In genomic region chr7:55565693-55566092, GRCh38 we compare ENCODE assay signal across 15 cellular contexts. TPM values are rescaled to one million over a fixed set of nuclear protein-coding genes. Genes with fewer than 3 reads are reported as not detected.
DNase-seq lines count a peak whose midpoint lies in the region; ATAC-seq and TF ChIP-seq lines count a peak whose summit lies in the region.
"Had no signal": no experiment of that assay in that cellular context is flagged by ENCODE, and none has a peak within 500 bp of the region (broad histone marks: within the 10 kb centered on the region; RNA-seq: fewer than 3 reads in every experiment).

No MANE protein-coding gene starts in this region.

- peak; percentile 82 for ATAC-seq in HCT116
- ATAC-seq in GM19455 (IDR thresholded peaks at IDR 0.05; ENCODE audit: unreplicated experiment), result no peak
- ATAC-seq in left lung, result no peak

- H4K20me1 ChIP-seq in HCT116 (ENCODE audit: insufficient read depth), result no peaks in the 10 kb centered on the region; the same call in 1 of the 2 replicates

- H3K79me2 ChIP-seq in HCT116 (ENCODE audit: insufficient read depth, low read length), result peaks cover 74% of the 10 kb centered on the region

- peaks cover 74% of the 10 kb centered on the region for H3K4me1 Mint-ChIP-seq in activated CD4-positive, alpha-beta T cell treated with anti-CD3 and anti-CD28 coated beads, Interleukin-2, amount 10 ng/mL, durations not matched to agents 24 days and 14 days
- H3K4me1 Mint-ChIP-seq in activated T-helper 1 cell treated with anti-CD3 and anti-CD28 coated beads, Interleukin-12 subunit alpha, Interleukin-12 subunit beta, Interleukin-2, Interleukin-4 antibody, amounts not matched to agents 30 ng/mL and 10 ng/mL and 1 ng/mL, durations not matched to agents 14 hours and 24 hours and 36 hours (ENCODE audit: low read depth), result peaks cover 94% of the 10 kb centered on the region
- H3K4me1 Mint-ChIP-seq in neural crest cell, result peaks cover 37% of the 10 kb centered on the region
- H3K4me1 Mint-ChIP-seq in endodermal cell, result peaks cover 34% of the 10 kb centered on the region

- WGBS in endodermal cell (ENCODE audit: insufficient coverage in 1 of 2, insufficient read length in 1 of 2), 2 experiments, result 80 to 94% methylated on average over 1 to 3 of the region's 3 CpGs

- H3K4me2 ChIP-seq in HCT116 (ENCODE audit: low read length), result peak overlapping the region; percentile 47

- H3K27ac Mint-ChIP-seq in activated CD4-positive, alpha-beta T cell treated with anti-CD3 and anti-CD28 coated beads, Interleukin-2, amount 10 ng/mL, durations not matched to agents 24 days and 14 days, result peak overlapping the region; percentile 74
- H3K27ac Mint-ChIP-seq in activated T-helper 1 cell treated with anti-CD3 and anti-CD28 coated beads, Interleukin-12 subunit alpha, Interleukin-12 subunit beta, Interleukin-2, Interleukin-4 antibody, amounts not matched to agents 30 ng/mL and 10 ng/mL and 1 ng/mL, durations not matched to agents 14 hours and 24 hours and 36 hours, result peak overlapping the region; percentile 90
- peak overlapping the region; percentile 88 for H3K27ac Mint-ChIP-seq in neural crest cell (ENCODE audit: unreplicated experiment)
- H3K27ac Mint-ChIP-seq in endodermal cell, result no peak overlapping the region

- no peaks in the 10 kb centered on the region for H3K9me2 ChIP-seq in HCT116 (ENCODE audit: insufficient read depth)

- TF ChIP-seq CTCF in HCT116 (IDR thresholded peaks at IDR 0.05 in 2 of 3, conservative IDR thresholded peaks at IDR 0.05 in 1 of 3; ENCODE audit: borderline replicate concordance in 1 of 3, insufficient read depth in 1 of 3, low read depth in 2 of 3, low read length in 2 of 3), result no peak
- TF ChIP-seq CTCF in neural crest cell (conservative IDR thresholded peaks at IDR 0.05), result no peak
- no peak for TF ChIP-seq CTCF in endodermal cell (conservative IDR thresholded peaks at IDR 0.05)
- no peak for TF ChIP-seq CTCF in left lung (IDR thresholded peaks at IDR 0.05)

- DNase-seq in activated CD4-positive, alpha-beta T cell treated with anti-CD3 and anti-CD28 coated beads, Interleukin-2, amount 10 ng/mL, durations not matched to agents 24 days and 14 days, result no peak
- DNase-seq in activated CD4-positive, alpha-beta T cell treated with anti-CD3 and anti-CD28 coated beads, Interleukin-2, amount 50 U/mL, for 48 hours, result no peak
- peak; percentile 48 for DNase-seq in HCT116 (ENCODE audit: low read depth, low spot score)
- no peak for DNase-seq in activated T-helper 1 cell treated with anti-CD3 and anti-CD28 coated beads, Interleukin-12 subunit alpha, Interleukin-12 subunit beta, Interleukin-2, Interleukin-4 antibody, amounts not matched to agents 30 ng/mL and 10 ng/mL and 1 ng/mL, durations not matched to agents 14 hours and 24 hours and 36 hours (ENCODE audit: low spot score)
- DNase-seq in neural crest cell (ENCODE audit: low read depth, low spot score), result no peak
- DNase-seq in endodermal cell, result no peak
- DNase-seq in left lung, result no peak
- DNase-seq: erythroblast, GDM1, hippocampal formation, Karpas-422, NCI-H2081 treated with DMSO at 0.1 percent for 48 hours, ovary had no signal

- POLR2A ChIA-PET in HCT116 (lab: Charles Lee), result no interaction called here

- no peak overlapping the region for H3K4me3 ChIP-seq in HCT116 (replicated peaks in 1 of 2; ENCODE audit: low read depth in 1 of 2, low read length in 2 of 2)
- no peak overlapping the region for H3K4me3 ChIP-seq in endodermal cell (ENCODE audit: low read length)
- H3K4me3 ChIP-seq in left lung, result no peak overlapping the region
- H3K4me3 ChIP-seq: cardiac muscle cell, ovary had no signal

- H3K4me3 Mint-ChIP-seq in activated CD4-positive, alpha-beta T cell treated with anti-CD3 and anti-CD28 coated beads, Interleukin-2, amount 10 ng/mL, durations not matched to agents 24 days and 14 days, result peak overlapping the region; percentile 50
- H3K4me3 Mint-ChIP-seq in activated T-helper 1 cell treated with anti-CD3 and anti-CD28 coated beads, Interleukin-12 subunit alpha, Interleukin-12 subunit beta, Interleukin-2, Interleukin-4 antibody, amounts not matched to agents 30 ng/mL and 10 ng/mL and 1 ng/mL, durations not matched to agents 14 hours and 24 hours and 36 hours, result peak overlapping the region; percentile 73
- H3K4me3 Mint-ChIP-seq in neural crest cell (peak overlapping the region; percentile 25), endodermal cell (no peak overlapping the region)

- H3K9ac ChIP-seq in HCT116 (ENCODE audit: low read length) (no peak overlapping the region), endodermal cell (ENCODE audit: extremely low read depth, low read length, poor library complexity, severe bottlenecking) (no peak overlapping the region)

- no peaks in the 10 kb centered on the region for H3K9me3 ChIP-seq in HCT116 (ENCODE audit: control insufficient read depth in 1 of 2, insufficient read depth in 1 of 2, low read depth in 1 of 2, low read length in 2 of 2)
- no peaks in the 10 kb centered on the region for H3K9me3 ChIP-seq in endodermal cell (ENCODE audit: control insufficient read depth, low read length)
- no peaks in the 10 kb centered on the region for H3K9me3 ChIP-seq in left lung
- H3K9me3 ChIP-seq: ovary had no signal

- no peaks in the 10 kb centered on the region for H3K36me3 ChIP-seq in HCT116 (ENCODE audit: control insufficient read depth in 1 of 2, insufficient read depth in 2 of 2, low read length in 2 of 2)
- no peaks in the 10 kb centered on the region for H3K36me3 ChIP-seq in endodermal cell (ENCODE audit: control insufficient read depth, insufficient read depth, low read length)
- H3K36me3 ChIP-seq in left lung, result no peaks in the 10 kb centered on the region
- H3K36me3 ChIP-seq: cardiac muscle cell, ovary had no signal

- no peaks in the 10 kb centered on the region for H3K9me3 Mint-ChIP-seq in activated CD4-positive, alpha-beta T cell treated with anti-CD3 and anti-CD28 coated beads, Interleukin-2, amount 10 ng/mL, durations not matched to agents 24 days and 14 days
- H3K9me3 Mint-ChIP-seq in activated T-helper 1 cell treated with anti-CD3 and anti-CD28 coated beads, Interleukin-12 subunit alpha, Interleukin-12 subunit beta, Interleukin-2, Interleukin-4 antibody, amounts not matched to agents 30 ng/mL and 10 ng/mL and 1 ng/mL, durations not matched to agents 14 hours and 24 hours and 36 hours, result no peaks in the 10 kb centered on the region
- H3K9me3 Mint-ChIP-seq in neural crest cell, result no peaks in the 10 kb centered on the region
- H3K9me3 Mint-ChIP-seq in endodermal cell, result no peaks in the 10 kb centered on the region

- H3K27me3 Mint-ChIP-seq in activated CD4-positive, alpha-beta T cell treated with anti-CD3 and anti-CD28 coated beads, Interleukin-2, amount 10 ng/mL, durations not matched to agents 24 days and 14 days, result no peaks in the 10 kb centered on the region
- no peaks in the 10 kb centered on the region for H3K27me3 Mint-ChIP-seq in activated T-helper 1 cell treated with anti-CD3 and anti-CD28 coated beads, Interleukin-12 subunit alpha, Interleukin-12 subunit beta, Interleukin-2, Interleukin-4 antibody, amounts not matched to agents 30 ng/mL and 10 ng/mL and 1 ng/mL, durations not matched to agents 14 hours and 24 hours and 36 hours (ENCODE audit: insufficient read depth)
- H3K27me3 Mint-ChIP-seq in neural crest cell (ENCODE audit: low read depth) (no peaks in the 10 kb centered on the region), endodermal cell (ENCODE audit: insufficient read depth) (no peaks in the 10 kb centered on the region)

- H3K4me1 ChIP-seq in HCT116 (ENCODE audit: control insufficient read depth in 1 of 2, insufficient read depth in 2 of 2, low read length in 2 of 2) (peaks cover 12 to 25% of the 10 kb centered on the region in 2 experiments), endodermal cell (ENCODE audit: control insufficient read depth, insufficient read depth, low read length) (peaks cover 6% of the 10 kb centered on the region), left lung (peaks cover 0 to 43% of the 10 kb centered on the region in 2 donors)

- CTCF ChIA-PET in HCT116 (lab: Charles Lee), result no interaction called here

- H3K27ac ChIP-seq in HCT116 (ENCODE audit: low read depth, low read length) (no peak overlapping the region), endodermal cell (ENCODE audit: low read depth, low read length) (no peak overlapping the region), left lung (no peak overlapping the region)
- H3K27ac ChIP-seq: cardiac muscle cell, ovary had no signal

- H2AFZ ChIP-seq in HCT116 (ENCODE audit: low read depth, low read length, poor library complexity, severe bottlenecking), result no peak overlapping the region

- no peak for TF ChIP-seq POLR2A in HCT116 (IDR thresholded peaks at IDR 0.05; ENCODE audit: borderline replicate concordance, extremely low read depth, insufficient read depth, insufficient read length)

- no peaks in the 10 kb centered on the region for H3K27me3 ChIP-seq in HCT116 (ENCODE audit: insufficient read depth, low read length)
- no peaks in the 10 kb centered on the region for H3K27me3 ChIP-seq in endodermal cell (ENCODE audit: control insufficient read depth, insufficient read depth, low read length, poor library complexity, severe bottlenecking)
- H3K27me3 ChIP-seq in left lung, result no peaks in the 10 kb centered on the region
- H3K27me3 ChIP-seq: cardiac muscle cell, ovary had no signal

- RAD21 ChIA-PET in HCT116 (lab: Charles Lee; ENCODE audit: low non-redundant PET in 1 of 2, low total read pairs in 2 of 2, uncharacterized antibody in 2 of 2, unreplicated experiment in 2 of 2), result no interaction called here

- H3K36me3 Mint-ChIP-seq in activated CD4-positive, alpha-beta T cell treated with anti-CD3 and anti-CD28 coated beads, Interleukin-2, amount 10 ng/mL, durations not matched to agents 24 days and 14 days (ENCODE audit: low read depth), result peaks cover 48% of the 10 kb centered on the region
- peaks cover 37% of the 10 kb centered on the region for H3K36me3 Mint-ChIP-seq in activated T-helper 1 cell treated with anti-CD3 and anti-CD28 coated beads, Interleukin-12 subunit alpha, Interleukin-12 subunit beta, Interleukin-2, Interleukin-4 antibody, amounts not matched to agents 30 ng/mL and 10 ng/mL and 1 ng/mL, durations not matched to agents 14 hours and 24 hours and 36 hours (ENCODE audit: low read depth)
- H3K36me3 Mint-ChIP-seq in neural crest cell (ENCODE audit: low read depth) (no peaks in the 10 kb centered on the region), endodermal cell (ENCODE audit: low read depth) (no peaks in the 10 kb centered on the region)

- no peak for TF ChIP-seq RAD21 in HCT116 (IDR thresholded peaks at IDR 0.05; ENCODE audit: low read depth)

- intact Hi-C loops in activated CD4-positive, alpha-beta T cell treated with anti-CD3 and anti-CD28 coated beads, Interleukin-2, amount 10 ng/mL, durations not matched to agents 24 days and 14 days (cut with micrococcal nuclease), result no loop called here
- intact Hi-C loops in HCT116 (cut with micrococcal nuclease) (no loop called here), left lung (cut with DNase I) (no loop called here)
- intact Hi-C loops in activated T-helper 1 cell treated with anti-CD3 and anti-CD28 coated beads, Interleukin-12 subunit alpha, Interleukin-12 subunit beta, Interleukin-2, Interleukin-4 antibody, amounts not matched to agents 30 ng/mL and 10 ng/mL and 1 ng/mL, durations not matched to agents 14 hours and 24 hours and 36 hours (cut with micrococcal nuclease), result no loop called here

- no TSS peak for BruUV-seq in HCT116 (replicated peaks; lab: Mats Ljungman, UMichigan)

RNA-seq across cellular contexts. Expression of gene VOPP1, which starts 6.6 kb away (rescaled TPM):
- total RNA-seq in activated CD4-positive, alpha-beta T cell treated with anti-CD3 and anti-CD28 coated beads, Interleukin-2, amount 10 ng/mL, durations not matched to agents 24 days and 14 days, result 87.4 and 90.6 TPM in 2 replicates
- total RNA-seq in HCT116 (2021; ENCODE audit: unreplicated experiment), result 30.3 TPM
- 16.6 and 21.3 TPM in 2 replicates for polyA plus RNA-seq in HCT116 (2012)
- total RNA-seq in activated T-helper 1 cell treated with anti-CD3 and anti-CD28 coated beads, Interleukin-12 subunit alpha, Interleukin-12 subunit beta, Interleukin-2, Interleukin-4 antibody, amounts not matched to agents 30 ng/mL and 10 ng/mL and 1 ng/mL, durations not matched to agents 14 hours and 24 hours and 36 hours, result 96.3 and 102 TPM in 2 replicates
- 50.7 and 51.6 TPM in 2 replicates for total RNA-seq in neural crest cell
- 10 to 100 TPM; 48.8 to 53.6 TPM for total RNA-seq in endodermal cell
- polyA plus RNA-seq in endodermal cell (2013, experiment 1 of 2), result 58.9 TPM
- 58.6 TPM for polyA plus RNA-seq in endodermal cell (2013, experiment 2 of 2)
- total RNA-seq in left lung, result 10 to 100 TPM; 49.3 to 68.5 TPM
